ENCODE assay signal across 8 cellular contexts in the genomic region with DNA sequence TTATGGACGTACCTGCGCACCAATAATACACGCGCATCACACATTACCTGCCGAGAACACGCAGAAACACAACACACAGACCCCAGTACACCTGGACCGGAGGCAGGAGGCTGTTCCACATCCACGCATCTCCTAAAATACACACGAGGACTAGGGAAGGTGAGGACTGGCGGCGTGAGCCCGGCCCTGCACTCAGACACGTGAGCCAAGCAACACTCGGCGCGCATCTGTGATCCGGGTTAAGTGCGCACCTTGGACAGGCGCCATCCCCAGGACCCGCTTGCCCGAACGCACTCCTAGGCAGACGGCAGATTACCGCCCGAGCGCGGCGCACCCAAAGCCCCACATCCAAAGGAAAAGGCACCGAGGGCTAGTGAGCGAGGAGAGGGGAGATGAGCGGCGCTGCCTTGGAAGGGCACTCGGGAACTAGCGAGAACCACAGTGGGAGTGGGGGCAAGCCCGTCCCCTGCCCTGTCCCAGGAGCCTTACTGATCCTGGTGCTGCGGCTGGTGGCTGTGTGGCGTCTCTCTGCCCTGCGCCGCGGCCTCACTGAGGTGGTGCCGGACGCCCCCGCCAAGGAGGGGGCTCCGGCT. TPM values are rescaled to one million over a fixed set of nuclear protein-coding genes. Genes with fewer than 3 reads are reported as not detected.
DNase-seq lines count a peak whose midpoint lies in the region; ATAC-seq and TF ChIP-seq lines count a peak whose summit lies in the region.

No MANE protein-coding gene starts in this region.

- TF ChIP-seq POLR2A in ovary (IDR thresholded peaks at IDR 0.05) = no peak

- H3K4me3 Mint-ChIP-seq in Calu3 (ENCODE audit: low read depth, unreplicated experiment) = peak overlapping the region; percentile 98

- BruUV-seq in Calu3 (replicated peaks; lab: Mats Ljungman, UMichigan) = no TSS peak

- peaks cover 22% of the 10 kb centered on the region for H3K36me3 Mint-ChIP-seq in Calu3 (ENCODE audit: insufficient read depth, unreplicated experiment)

- H3K9me3 Mint-ChIP-seq in Calu3 (ENCODE audit: low read depth, unreplicated experiment) = peaks cover 3% of the 10 kb centered on the region

- WGBS in ovary, 3 donors = 3 to 6% (median 3%) methylated on average over 41 to 44 of the region's 44 CpGs

- no peaks in the 10 kb centered on the region for H3K4me1 ChIP-seq in cardiac muscle cell (ENCODE audit: low read depth)
- H3K4me1 ChIP-seq in ovary (ENCODE audit: insufficient read depth) = peaks cover 8% of the 10 kb centered on the region

- peaks cover 18% of the 10 kb centered on the region for H3K4me1 Mint-ChIP-seq in Calu3 (ENCODE audit: low read depth, unreplicated experiment)

- H3K27ac ChIP-seq in cardiac muscle cell = no peak overlapping the region
- no peak overlapping the region for H3K27ac ChIP-seq in ovary

- H3K9me3 ChIP-seq in cardiac muscle cell (ENCODE audit: low read depth) (no peaks in the 10 kb centered on the region), ovary (no peaks in the 10 kb centered on the region)

- H3K4me3 ChIP-seq in cardiac muscle cell (peak overlapping the region; percentile 44), ovary (peak overlapping the region; percentile 48)

- CTCF ChIA-PET in Calu3 (lab: Charles Lee) = interaction anchor here (0.7 to 1.3 kb wide), 5 partner anchors 9 to 263 kb away, joined by 3 to 4 read pairs (median 3); partner anchors contain the start of genes COQ10A and NABP2

- peak; percentile 26 for ATAC-seq in GM19467 (IDR thresholded peaks at IDR 0.05; ENCODE audit: unreplicated experiment)
- ATAC-seq in GM21447 (IDR thresholded peaks at IDR 0.05; ENCODE audit: unreplicated experiment) = no peak

- peak overlapping the region; percentile 83 for H3K27ac Mint-ChIP-seq in Calu3 (ENCODE audit: unreplicated experiment)

- H3K27me3 Mint-ChIP-seq in Calu3 (ENCODE audit: unreplicated experiment) = peaks cover 45% of the 10 kb centered on the region

- TF ChIP-seq EP300 in ovary (IDR thresholded peaks at IDR 0.05) = no peak

- intact Hi-C loops in Calu3 (cut with micrococcal nuclease; ENCODE audit: unreplicated experiment) = no loop called here
- intact Hi-C loops in ovary (cut with DNase I) = no loop called here

- DNase-seq in Calu3 = peak; percentile 58
- DNase-seq in NCI-H1694 (lab: John Stamatoyannopoulos, UW) = peak; percentile 15
- peak; percentile 27 for DNase-seq in activated naive CD4-positive, alpha-beta T cell treated with Interleukin-2 at 50 U/mL for 16 hours
- peak in 1 of 2 donors; percentile 65 for DNase-seq in cardiac muscle cell (ENCODE audit: low read depth in 1 of 2, low spot score in 1 of 2)
- peak in 4 of 5 donors; percentile 40 to 69 (median 58) for DNase-seq in ovary
- no peak for DNase-seq in NCI-H1048 (lab: John Stamatoyannopoulos, UW)

- no peaks in the 10 kb centered on the region for H3K36me3 ChIP-seq in cardiac muscle cell
- H3K36me3 ChIP-seq in ovary = no peaks in the 10 kb centered on the region

- H3K27me3 ChIP-seq in cardiac muscle cell (peaks cover 53% of the 10 kb centered on the region), ovary (no peaks in the 10 kb centered on the region)

- TF ChIP-seq CTCF in Calu3 (IDR thresholded peaks at IDR 0.05; ENCODE audit: unreplicated experiment) (no peak), cardiac muscle cell (IDR thresholded peaks at IDR 0.05; ENCODE audit: low read depth, low read length) (no peak), ovary (IDR thresholded peaks at IDR 0.05) (no peak)

RNA-seq across cellular contexts. Expression of gene GLS2, which starts 0.4 kb away (rescaled TPM):
- total RNA-seq in Calu3 (2022) = 1.9 and 2.7 TPM in 2 replicates
- total RNA-seq in cardiac muscle cell = 1.3 and 1.4 TPM in 2 replicates
- polyA plus RNA-seq in cardiac muscle cell = 1.2 and 1.3 TPM in 2 replicates
- 1 to 10 TPM; 1.2 to 4.4 (median 2.6) TPM for total RNA-seq in ovary
- under 1 TPM; 0.87 to 0.92 TPM for polyA plus RNA-seq in ovary

RNA-seq across cellular contexts. Expression of gene SPRYD4, which starts 19.2 kb away (rescaled TPM):
- total RNA-seq in Calu3 (2022) (6.1 and 6.6 TPM in 2 replicates), cardiac muscle cell (3.6 and 4.9 TPM in 2 replicates), ovary (1 to 10 TPM; 1.4 to 4.1 (median 3.2) TPM)
- polyA plus RNA-seq in cardiac muscle cell (4.4 and 5.3 TPM in 2 replicates), ovary (1 to 10 TPM; 2.0 to 2.7 TPM)

RNA-seq across cellular contexts. Expression of gene MIP, which starts 33.1 kb away (rescaled TPM):
- total RNA-seq in Calu3 (2022) (not detected in 2 replicates), cardiac muscle cell (not detected in 2 replicates), ovary (under 1 TPM in 1 of 7 donors, not detected in 6; 0.23 TPM)
- polyA plus RNA-seq in cardiac muscle cell (0.29 and 1.4 TPM in 2 replicates), ovary (not detected)

RNA-seq across cellular contexts. Expression of gene RBMS2, which starts 34.1 kb away (rescaled TPM):
- 96.4 and 105 TPM in 2 replicates for total RNA-seq in Calu3 (2022)
- total RNA-seq in cardiac muscle cell = 8.5 and 11.4 TPM in 2 replicates
- 13.1 and 14.6 TPM in 2 replicates for polyA plus RNA-seq in cardiac muscle cell
- 10 to 100 TPM; 15.0 to 44.4 (median 36.6) TPM for total RNA-seq in ovary
- polyA plus RNA-seq in ovary = 10 to 100 TPM; 14.4 to 56.9 TPM

RNA-seq across cellular contexts. Expression of gene TIMELESS, which starts 38.3 kb away (rescaled TPM):
- total RNA-seq in Calu3 (2022) (44.4 and 48.6 TPM in 2 replicates), cardiac muscle cell (12.8 and 19.6 TPM in 2 replicates), ovary (1 to 10 TPM; 2.1 to 4.5 (median 3.2) TPM)
- polyA plus RNA-seq in cardiac muscle cell (22.7 and 28.5 TPM in 2 replicates), ovary (1 to 10 TPM; 2.9 to 6.4 TPM)
